ENCODE assay signal across 19 cellular contexts in the genomic region with DNA sequence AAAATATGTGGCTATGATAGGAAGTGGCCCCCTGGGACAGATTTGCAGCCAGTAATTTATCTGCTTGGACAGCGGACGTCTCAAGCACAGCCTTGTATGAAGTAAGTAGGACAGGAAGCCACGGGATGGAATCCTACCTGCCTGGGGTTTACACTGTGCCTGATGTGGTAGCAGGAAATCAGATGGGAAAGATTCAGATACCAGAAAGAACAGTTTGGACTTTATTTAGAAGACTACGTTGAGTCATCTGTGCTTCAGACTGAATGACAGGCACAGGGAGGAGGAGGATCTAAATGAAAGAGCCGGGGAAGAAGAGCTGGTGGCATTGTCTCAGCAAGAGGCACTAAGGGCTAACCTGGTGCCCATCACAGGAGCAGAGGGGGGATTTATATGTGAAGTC.
DNase-seq lines count a peak whose midpoint lies in the region; ATAC-seq lines count a peak whose summit lies in the region.
"Had no signal": no experiment of that assay in that cellular context is flagged by ENCODE, and none has a peak within 500 bp of the region (broad histone marks: within the 10 kb centered on the region; RNA-seq: fewer than 3 reads in every experiment).

No MANE protein-coding gene starts in this region.

- H3K9me3 Mint-ChIP-seq in activated naive CD4-positive, alpha-beta T cell treated with anti-CD3 and anti-CD28 coated beads, Interleukin-2, amount 50 U/mL, for 72 hours = peaks cover 0 to 6% of the 10 kb centered on the region in 2 donors

- DNase-seq in Ammon's horn (ENCODE audit: low spot score) (peak; percentile 43), Karpas-422 (peak; percentile 30), head of caudate nucleus (peak in 23 of 42 donors; percentile 7 to 72 (median 32)), CD1c-positive myeloid dendritic cell (ENCODE audit: extremely low spot score) (no peak), T-helper 2 cell (no peak)
- no peak for DNase-seq in activated naive CD4-positive, alpha-beta T cell treated with anti-CD3 and anti-CD28 coated beads, Interleukin-2, amount 50 U/mL, for 72 hours (ENCODE audit: low spot score in 2 of 2)
- DNase-seq: BE2C; Caco-2; CD4-positive, CD25-positive, alpha-beta regulatory T cell; CD8-positive, alpha-beta T cell; DMS153; EL; GDM1; GM23248; H7; HCEC 1CT had no signal

- ATAC-seq in activated naive CD4-positive, alpha-beta T cell treated with anti-CD3 and anti-CD28 coated beads, Interleukin-2, amount 50 U/mL, for 72 hours = no peak
- ATAC-seq: CD8-positive, alpha-beta T cell; GM12878 had no signal

- H3K9me2 ChIP-seq in Karpas-422 (replicated peaks; ENCODE audit: insufficient read depth, low read length) = no peaks in the 10 kb centered on the region

- no peak overlapping the region for H2AFZ ChIP-seq in Karpas-422 (ENCODE audit: low read length)
- H2AFZ ChIP-seq: GM23248 had no signal

- no peak overlapping the region for H3K4me3 ChIP-seq in Karpas-422 (ENCODE audit: low read length)
- H3K4me3 ChIP-seq: BLaER1 treated with 17β-estradiol and CSF1 and Interleukin-3, amounts not matched to agents 10 nM and 100 nM; GM12878; GM23248 had no signal

- H3K36me3 Mint-ChIP-seq in activated naive CD4-positive, alpha-beta T cell treated with anti-CD3 and anti-CD28 coated beads, Interleukin-2, amount 50 U/mL, for 72 hours = peaks cover 0 to 6% of the 10 kb centered on the region in 2 donors
- H3K36me3 Mint-ChIP-seq: CD4-positive, CD25-positive, alpha-beta regulatory T cell; CD8-positive, alpha-beta T cell had no signal

- no peaks in the 10 kb centered on the region for H3K4me1 ChIP-seq in Karpas-422 (ENCODE audit: low read length)
- H3K4me1 ChIP-seq: BE2C; BLaER1 treated with 17β-estradiol and CSF1 and Interleukin-3, amounts not matched to agents 10 nM and 100 nM; Caco-2 had no signal

- intact Hi-C loops in head of caudate nucleus (cut with DNase I) = no loop called here

- H3K79me2 ChIP-seq in Karpas-422 (ENCODE audit: low read length) = no peaks in the 10 kb centered on the region

- H3K9me3 ChIP-seq in Karpas-422 (ENCODE audit: low read length) = no peaks in the 10 kb centered on the region
- H3K9me3 ChIP-seq: BE2C had no signal

- H3K27ac ChIP-seq in Karpas-422 (ENCODE audit: low read length) = no peak overlapping the region
- H3K27ac ChIP-seq: 22Rv1; BLaER1 treated with 17β-estradiol and CSF1 and Interleukin-3, amounts not matched to agents 10 nM and 100 nM; GM23248 had no signal

- H3K4me2 ChIP-seq in Karpas-422 (ENCODE audit: low read depth, low read length, poor library complexity, severe bottlenecking) = no peak overlapping the region
- H3K4me2 ChIP-seq: BLaER1 treated with 17β-estradiol and CSF1 and Interleukin-3, amounts not matched to agents 10 nM and 100 nM had no signal

- H4K20me1 ChIP-seq in Karpas-422 (ENCODE audit: insufficient read depth, low read depth, low read length) = no peaks in the 10 kb centered on the region
- H4K20me1 ChIP-seq: BLaER1 treated with 17β-estradiol and CSF1 and Interleukin-3, amounts not matched to agents 10 nM and 100 nM had no signal

- H3K9ac ChIP-seq in Karpas-422 (ENCODE audit: low read length) = no peak overlapping the region
- H3K9ac ChIP-seq: BLaER1 treated with 17β-estradiol and CSF1 and Interleukin-3, amounts not matched to agents 10 nM and 100 nM; GM23248 had no signal

- H3K27ac Mint-ChIP-seq in activated naive CD4-positive, alpha-beta T cell treated with anti-CD3 and anti-CD28 coated beads, Interleukin-2, amount 50 U/mL, for 72 hours = no peak overlapping the region
- H3K27ac Mint-ChIP-seq: CD8-positive, alpha-beta T cell had no signal

- H3K36me3 ChIP-seq in Karpas-422 (ENCODE audit: insufficient read depth, low read length) = no peaks in the 10 kb centered on the region
- H3K36me3 ChIP-seq: BE2C; BLaER1 treated with 17β-estradiol and CSF1 and Interleukin-3, amounts not matched to agents 10 nM and 100 nM had no signal

- no peaks in the 10 kb centered on the region for H3K27me3 ChIP-seq in Karpas-422 (ENCODE audit: low read length)
- H3K27me3 ChIP-seq: BLaER1 treated with 17β-estradiol and CSF1 and Interleukin-3, amounts not matched to agents 10 nM and 100 nM had no signal

Comparison
In these comparisons a context has a peak if more than half of its experiments do, and no peak if none do; other contexts are left out.
1. DNase-seq: peak in Ammon's horn (single experiment), Karpas-422 (single experiment) and head of caudate nucleus (23 of 42); none in CD1c-positive myeloid dendritic cell (single experiment), activated naive CD4-positive, alpha-beta T cell treated with anti-CD3 and anti-CD28 coated beads, Interleukin-2, amount 50 U/mL, for 72 hours (0 of 2) and T-helper 2 cell (0 of 5).